In the genomic region with DNA sequence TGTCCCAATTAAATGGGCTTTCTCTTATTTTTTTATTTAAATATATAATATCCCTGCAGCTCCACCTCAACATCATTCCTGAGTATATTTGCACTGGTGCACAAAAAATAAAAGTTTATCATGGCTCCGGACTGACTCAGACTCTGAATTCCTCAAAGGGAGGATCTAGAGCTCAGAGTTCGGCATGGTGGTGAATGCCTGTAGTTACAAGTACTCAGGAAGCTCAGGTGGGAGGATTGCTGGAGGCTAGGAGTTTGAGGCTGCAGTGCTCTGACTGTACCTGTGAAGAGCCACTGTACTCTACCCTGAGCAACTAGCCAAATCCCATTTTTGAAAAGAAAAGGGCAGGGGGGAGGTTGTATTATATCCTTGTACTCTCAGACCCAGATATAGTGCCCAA, we compare ENCODE assay signal across 28 cellular contexts. TPM values are rescaled to one million over a fixed set of nuclear protein-coding genes. Genes with fewer than 3 reads are reported as not detected.
"Had no signal": no experiment of that assay in that cellular context is flagged by ENCODE, and none has a peak within 500 bp of the region (broad histone marks: within the 10 kb centered on the region; RNA-seq: fewer than 3 reads in every experiment).

No MANE protein-coding gene starts in this region.

- DNase-seq: activated CD4-positive, alpha-beta T cell treated with anti-CD3 and anti-CD28 coated beads, Interleukin-2, amount 10 ng/mL, durations not matched to agents 7 days and 5 days; activated CD4-positive, CD25-positive, alpha-beta regulatory T cell treated with anti-CD3 and anti-CD28 coated beads, Interleukin-2, amount 50 U/mL, for 72 hours; activated CD8-positive, alpha-beta memory T cell treated with anti-CD3 and anti-CD28 coated beads, Interleukin-2, amount 10 ng/mL, durations not matched to agents 7 days and 5 days; activated CD8-positive, alpha-beta T cell treated with anti-CD3 and anti-CD28 coated beads for 36 hours; activated effector memory CD4-positive, alpha-beta T cell treated with anti-CD3 and anti-CD28 coated beads, Interleukin-2, amount 50 U/mL, for 16 hours; activated naive CD4-positive, alpha-beta T cell treated with anti-CD3 and anti-CD28 coated beads, Interleukin-2, amount 10 ng/mL, durations not matched to agents 7 days and 5 days; activated T-cell treated with anti-CD3 and anti-CD28 coated beads for 4 hours; amygdala; effector CD4-positive, alpha-beta T cell; foreskin melanocyte; glutamatergic neuron; left ventricle myocardium inferior; midbrain; natural killer cell; retina; spleen; stimulated activated CD4-positive, alpha-beta T cell treated with anti-CD3 and anti-CD28 coated beads, Interleukin-4, amount 100 ng/mL, for 24 hours; stimulated activated naive CD4-positive, alpha-beta T cell treated with Interleukin-2 at 50 U/mL for 16 hours; upper lobe of right lung had no signal

- H3K36me3 ChIP-seq: cardiac muscle cell, left ventricle myocardium inferior, spleen, thoracic aorta, upper lobe of right lung had no signal

- H3K36me3 Mint-ChIP-seq: activated CD8-positive, alpha-beta memory T cell treated with anti-CD3 and anti-CD28 coated beads, Interleukin-2, amount 10 ng/mL, durations not matched to agents 7 days and 5 days; activated naive CD4-positive, alpha-beta T cell treated with anti-CD3 and anti-CD28 coated beads, Interleukin-2, amount 10 ng/mL, durations not matched to agents 7 days and 5 days had no signal

- H3K4me1 ChIP-seq: left ventricle myocardium inferior, spleen, upper lobe of right lung had no signal

- H2AFZ ChIP-seq: hepatocyte had no signal

- H3K9me3 ChIP-seq: left ventricle myocardium inferior, spleen, thoracic aorta, upper lobe of right lung had no signal

- H3K27ac Mint-ChIP-seq: activated CD4-positive, alpha-beta T cell treated with anti-CD3 and anti-CD28 coated beads, Interleukin-2, amount 10 ng/mL, durations not matched to agents 7 days and 5 days; activated CD8-positive, alpha-beta memory T cell treated with anti-CD3 and anti-CD28 coated beads, Interleukin-2, amount 10 ng/mL, durations not matched to agents 7 days and 5 days; activated CD8-positive, alpha-beta T cell treated with anti-CD3 and anti-CD28 coated beads for 36 hours; activated naive CD4-positive, alpha-beta T cell treated with anti-CD3 and anti-CD28 coated beads, Interleukin-2, amount 10 ng/mL, durations not matched to agents 7 days and 5 days; natural killer cell; progenitor cell of endocrine pancreas had no signal

- H3K4me3 Mint-ChIP-seq: activated CD4-positive, alpha-beta T cell treated with anti-CD3 and anti-CD28 coated beads, Interleukin-2, amount 10 ng/mL, durations not matched to agents 7 days and 5 days; activated CD8-positive, alpha-beta memory T cell treated with anti-CD3 and anti-CD28 coated beads, Interleukin-2, amount 10 ng/mL, durations not matched to agents 7 days and 5 days; activated CD8-positive, alpha-beta T cell treated with anti-CD3 and anti-CD28 coated beads for 36 hours; activated naive CD4-positive, alpha-beta T cell treated with anti-CD3 and anti-CD28 coated beads, Interleukin-2, amount 10 ng/mL, durations not matched to agents 7 days and 5 days; natural killer cell had no signal

- H3K27ac ChIP-seq: cardiac muscle cell, hepatocyte, left ventricle myocardium inferior, spleen, thoracic aorta, upper lobe of right lung, VCaP had no signal

- H3K4me2 ChIP-seq: hepatocyte had no signal

- H3K4me1 Mint-ChIP-seq: activated CD4-positive, alpha-beta T cell treated with anti-CD3 and anti-CD28 coated beads, Interleukin-2, amount 10 ng/mL, durations not matched to agents 7 days and 5 days; activated CD8-positive, alpha-beta memory T cell treated with anti-CD3 and anti-CD28 coated beads, Interleukin-2, amount 10 ng/mL, durations not matched to agents 7 days and 5 days; activated naive CD4-positive, alpha-beta T cell treated with anti-CD3 and anti-CD28 coated beads, Interleukin-2, amount 10 ng/mL, durations not matched to agents 7 days and 5 days; natural killer cell had no signal

- ATAC-seq: activated CD8-positive, alpha-beta memory T cell treated with anti-CD3 and anti-CD28 coated beads, Interleukin-2, amount 10 ng/mL, durations not matched to agents 7 days and 5 days; activated CD8-positive, alpha-beta T cell treated with anti-CD3 and anti-CD28 coated beads for 36 hours; natural killer cell; upper lobe of right lung had no signal

- H3K27me3 Mint-ChIP-seq: activated CD4-positive, alpha-beta T cell treated with anti-CD3 and anti-CD28 coated beads, Interleukin-2, amount 10 ng/mL, durations not matched to agents 7 days and 5 days; activated CD8-positive, alpha-beta memory T cell treated with anti-CD3 and anti-CD28 coated beads, Interleukin-2, amount 10 ng/mL, durations not matched to agents 7 days and 5 days; activated CD8-positive, alpha-beta T cell treated with anti-CD3 and anti-CD28 coated beads for 36 hours; activated naive CD4-positive, alpha-beta T cell treated with anti-CD3 and anti-CD28 coated beads, Interleukin-2, amount 10 ng/mL, durations not matched to agents 7 days and 5 days; progenitor cell of endocrine pancreas had no signal

- H3K4me3 ChIP-seq: cardiac muscle cell, hepatocyte, left ventricle myocardium inferior, spleen, thoracic aorta, upper lobe of right lung had no signal

- H3K79me2 ChIP-seq: hepatocyte had no signal

- H3K27me3 ChIP-seq: cardiac muscle cell, hepatocyte, spleen, upper lobe of right lung had no signal

RNA-seq across cellular contexts. Expression of a gene that starts 52.8 kb away (rescaled TPM):
- total RNA-seq: activated CD4-positive, alpha-beta T cell treated with anti-CD3 and anti-CD28 coated beads, Interleukin-2, amount 10 ng/mL, durations not matched to agents 7 days and 5 days; activated CD8-positive, alpha-beta memory T cell treated with anti-CD3 and anti-CD28 coated beads, Interleukin-2, amount 10 ng/mL, durations not matched to agents 7 days and 5 days; activated CD8-positive, alpha-beta T cell treated with anti-CD3 and anti-CD28 coated beads for 36 hours; chondrocyte; lung microvascular endothelial cell; osteocyte; T-helper 2 cell treated with Interferon-gamma antibody and Interleukin-4, amounts not matched to agents 100 ng/mL and 5 ng/mL, for 36 hours had no signal
